Comparison of ENCODE assay signal across 15 cellular contexts in genomic region chr6:31945154-31945506, GRCh38. TPM values are rescaled to one million over a fixed set of nuclear protein-coding genes. Genes with fewer than 3 reads are reported as not detected.
DNase-seq lines count a peak whose midpoint lies in the region; ATAC-seq, FAIRE-seq and TF ChIP-seq lines count a peak whose summit lies in the region.
"Had no signal": no experiment of that assay in that cellular context is flagged by ENCODE, and none has a peak within 500 bp of the region (broad histone marks: within the 10 kb centered on the region; RNA-seq: fewer than 3 reads in every experiment).

No MANE protein-coding gene starts in this region.

- H2AFZ ChIP-seq in astrocyte (ENCODE audit: low read depth, low read length) = no peak overlapping the region
- no peak overlapping the region for H2AFZ ChIP-seq in hepatocyte

- peak overlapping the region; percentile 18 for H3K4me3 Mint-ChIP-seq in astrocyte (ENCODE audit: unreplicated experiment)
- H3K4me3 Mint-ChIP-seq: activated CD8-positive, alpha-beta memory T cell treated with anti-CD3 and anti-CD28 coated beads, Interleukin-2, amount 10 ng/mL, durations not matched to agents 7 days and 5 days; stimulated activated naive CD8-positive, alpha-beta T cell treated with anti-CD3 and anti-CD28 coated beads, Interleukin-15, Interleukin-2, amounts not matched to agents 100 ng/mL and 50 ng/mL, for 24 hours had no signal

- 87% methylated on average over 9 of the region's 9 CpGs for WGBS in hepatocyte (ENCODE audit: low lambda C conversion rate, missing lambda C conversion rate)

- no peak for TF ChIP-seq POLR2A in gastrocnemius medialis (IDR thresholded peaks at IDR 0.05)

- H3K9me3 ChIP-seq in astrocyte (ENCODE audit: insufficient read depth, low read depth, low read length) = no peaks in the 10 kb centered on the region
- H3K9me3 ChIP-seq in hepatocyte (ENCODE audit: low read depth) = no peaks in the 10 kb centered on the region
- no peaks in the 10 kb centered on the region for H3K9me3 ChIP-seq in gastrocnemius medialis

- no peak for ATAC-seq in gastrocnemius medialis

- in situ Hi-C loops in gastrocnemius medialis (cut with MboI; ENCODE audit: low sequenced_read_pairs in 4 of 4) = no loop called here

- no peak overlapping the region for H3K9ac ChIP-seq in astrocyte (ENCODE audit: low read length)

- H4K20me1 ChIP-seq in astrocyte (ENCODE audit: insufficient read depth, low read length) (no peaks in the 10 kb centered on the region), hepatocyte (ENCODE audit: insufficient read depth, poor library complexity, severe bottlenecking) (no peaks in the 10 kb centered on the region)

- no peaks in the 10 kb centered on the region for H3K9me2 ChIP-seq in hepatocyte (replicated peaks; ENCODE audit: insufficient read depth)

- H3K4me1 Mint-ChIP-seq in astrocyte (ENCODE audit: low read depth, unreplicated experiment) = peaks cover 17% of the 10 kb centered on the region

- peaks cover 4% of the 10 kb centered on the region for H3K36me3 Mint-ChIP-seq in astrocyte (ENCODE audit: low read depth, unreplicated experiment)
- H3K36me3 Mint-ChIP-seq: activated CD8-positive, alpha-beta memory T cell treated with anti-CD3 and anti-CD28 coated beads, Interleukin-2, amount 10 ng/mL, durations not matched to agents 7 days and 5 days had no signal

- H3K27ac ChIP-seq in astrocyte (ENCODE audit: low read depth, low read length) = no peak overlapping the region
- peak overlapping the region; percentile 95 for H3K27ac ChIP-seq in hepatocyte
- H3K27ac ChIP-seq in gastrocnemius medialis = peak overlapping the region; percentile 55 to 80 (median 74)

- no peak for TF ChIP-seq CTCF in AG10803 (conservative IDR thresholded peaks at IDR 0.05; ENCODE audit: low read length)
- no peak for TF ChIP-seq CTCF in astrocyte (IDR thresholded peaks at IDR 0.05; ENCODE audit: insufficient read depth, low read depth, low read length)
- TF ChIP-seq CTCF in hepatocyte (IDR thresholded peaks at IDR 0.05; ENCODE audit: poor library complexity) = no peak
- no peak for TF ChIP-seq CTCF in gastrocnemius medialis (IDR thresholded peaks at IDR 0.05 in 4 of 5, conservative IDR thresholded peaks at IDR 0.05 in 1 of 5)

- no peaks in the 10 kb centered on the region for H3K36me3 ChIP-seq in astrocyte (ENCODE audit: insufficient read depth, low read length)
- H3K36me3 ChIP-seq in hepatocyte (replicated peaks; ENCODE audit: insufficient read depth, low read depth) = no peaks in the 10 kb centered on the region
- no peaks in the 10 kb centered on the region for H3K36me3 ChIP-seq in gastrocnemius medialis

- H3K27ac Mint-ChIP-seq in astrocyte (ENCODE audit: unreplicated experiment) = no peak overlapping the region
- H3K27ac Mint-ChIP-seq: activated CD8-positive, alpha-beta memory T cell treated with anti-CD3 and anti-CD28 coated beads, Interleukin-2, amount 10 ng/mL, durations not matched to agents 7 days and 5 days; stimulated activated naive CD8-positive, alpha-beta T cell treated with anti-CD3 and anti-CD28 coated beads, Interleukin-15, Interleukin-2, amounts not matched to agents 100 ng/mL and 50 ng/mL, for 24 hours had no signal

- peak overlapping the region; percentile 78 for H3K4me2 ChIP-seq in astrocyte (ENCODE audit: low read length)
- H3K4me2 ChIP-seq in hepatocyte = peak overlapping the region; percentile 50

- intact Hi-C loops in gastrocnemius medialis (cut with DNase I; ENCODE audit: low total_unique reads) = no loop called here

- H3K9me3 Mint-ChIP-seq in astrocyte (ENCODE audit: unreplicated experiment) = no peaks in the 10 kb centered on the region
- H3K9me3 Mint-ChIP-seq: stimulated activated naive CD8-positive, alpha-beta T cell treated with anti-CD3 and anti-CD28 coated beads, Interleukin-15, Interleukin-2, amounts not matched to agents 100 ng/mL and 50 ng/mL, for 24 hours had no signal

- peaks cover 7% of the 10 kb centered on the region for H3K4me1 ChIP-seq in astrocyte (ENCODE audit: insufficient read depth, low read length)
- H3K4me1 ChIP-seq in hepatocyte (ENCODE audit: insufficient read depth) = peaks cover 23% of the 10 kb centered on the region
- no peaks in the 10 kb centered on the region for H3K4me1 ChIP-seq in gastrocnemius medialis

- H3K79me2 ChIP-seq in astrocyte (ENCODE audit: insufficient read depth, low read length) (no peaks in the 10 kb centered on the region), hepatocyte (peaks cover 4% of the 10 kb centered on the region)

- peaks cover 55% of the 10 kb centered on the region for H3K27me3 Mint-ChIP-seq in astrocyte (ENCODE audit: low read depth, unreplicated experiment)

- H3K4me3 ChIP-seq in AG10803 (ENCODE audit: low read length) (peak overlapping the region; percentile 42), astrocyte (ENCODE audit: insufficient read depth, low read depth, low read length) (no peak overlapping the region), hepatocyte (no peak overlapping the region), gastrocnemius medialis (no peak overlapping the region)

- DNase-seq in AG10803 (ENCODE audit: low read depth) = no peak
- no peak for DNase-seq in astrocyte (ENCODE audit: low read depth)
- no peak for DNase-seq in hepatocyte (ENCODE audit: low spot score)
- DNase-seq in gastrocnemius medialis = no peak
- no peak for DNase-seq in activated T-cell treated with anti-CD3 and anti-CD28 coated beads, Interleukin-2, amount 50 U/mL, for 1 hour
- no peak for DNase-seq in COLO829 (ENCODE audit: low spot score)
- DNase-seq in kidney glomerular epithelial cell (lab: John Stamatoyannopoulos, UW) = no peak
- no peak for DNase-seq in NCI-H2029 treated with DMSO at 0.1 percent for 48 hours (lab: John Stamatoyannopoulos, UW)
- DNase-seq: activated CD8-positive, alpha-beta memory T cell treated with anti-CD3 and anti-CD28 coated beads, Interleukin-2, amount 10 ng/mL, durations not matched to agents 7 days and 5 days; MM.1S; NCI-H345; occipital lobe; stimulated activated CD4-positive, alpha-beta T cell treated with anti-CD3 and anti-CD28 coated beads, Interleukin-4, amount 100 ng/mL, for 4 hours had no signal

- H3K27me3 ChIP-seq in astrocyte (ENCODE audit: insufficient read depth, low read length) = peaks cover 11% of the 10 kb centered on the region
- H3K27me3 ChIP-seq in hepatocyte = no peaks in the 10 kb centered on the region
- H3K27me3 ChIP-seq in gastrocnemius medialis = peaks cover 3 to 12% (median 12%) of the 10 kb centered on the region in 3 donors

- no peak for FAIRE-seq in astrocyte (lab: Jason Lieb, UNC)

RNA-seq across cellular contexts. Expression of gene CFB, which starts 0.8 kb away (rescaled TPM):
- total RNA-seq in astrocyte (1.0 and 1.4 TPM in 2 replicates), hepatocyte (190 and 199 TPM in 2 replicates), gastrocnemius medialis (10 to 100 TPM in 1 of 4 donors, 1 to 10 TPM in 3; 1.0 to 13.8 (median 6.1) TPM)
- 287 and 349 TPM in 2 replicates for polyA plus RNA-seq in hepatocyte

RNA-seq across cellular contexts. Expression of gene NELFE, which starts 13.6 kb away (rescaled TPM):
- total RNA-seq in astrocyte (47.7 and 48.1 TPM in 2 replicates), hepatocyte (70.1 and 78.2 TPM in 2 replicates), gastrocnemius medialis (10 to 100 TPM; 58.1 to 88.6 (median 78.7) TPM)
- polyA plus RNA-seq in hepatocyte = 78.7 and 86.9 TPM in 2 replicates

RNA-seq across cellular contexts. Expression of gene SKIC2, which starts 13.8 kb away (rescaled TPM):
- total RNA-seq in astrocyte = 75.3 and 79.1 TPM in 2 replicates
- 34.2 and 53.2 TPM in 2 replicates for total RNA-seq in hepatocyte
- 61.7 and 64.3 TPM in 2 replicates for polyA plus RNA-seq in hepatocyte
- total RNA-seq in gastrocnemius medialis = 10 to 100 TPM; 21.2 to 51.9 (median 22.7) TPM

RNA-seq across cellular contexts. Expression of gene C2, which starts 17.6 kb away (rescaled TPM):
- total RNA-seq in astrocyte (0.20 and 0.43 TPM in 2 replicates), hepatocyte (46.3 and 48.3 TPM in 2 replicates), gastrocnemius medialis (1 to 10 TPM; 2.7 to 4.9 (median 3.6) TPM)
- 41.1 and 46.4 TPM in 2 replicates for polyA plus RNA-seq in hepatocyte
- total RNA-seq: RPMI7951 had no signal

RNA-seq across cellular contexts. Expression of gene DXO, which starts 26.8 kb away (rescaled TPM):
- total RNA-seq in astrocyte (12.6 and 15.6 TPM in 2 replicates), hepatocyte (16.1 and 22.2 TPM in 2 replicates), gastrocnemius medialis (10 to 100 TPM in 1 of 4 donors, 1 to 10 TPM in 3; 5.8 to 11.5 (median 8.5) TPM)
- 39.3 and 43.8 TPM in 2 replicates for polyA plus RNA-seq in hepatocyte

Comparison
In these comparisons a context has a peak if more than half of its experiments do, and no peak if none do; other contexts are left out.
1. RNA of gene CFB, which starts 0.8 kb away (total RNA-seq): 190 to 199 TPM in hepatocyte; 1.0 to 13.8 TPM in gastrocnemius medialis and 1.0 to 1.4 TPM in astrocyte; every median in the first group is over 10 times any median in the second.